In the genomic region with DNA sequence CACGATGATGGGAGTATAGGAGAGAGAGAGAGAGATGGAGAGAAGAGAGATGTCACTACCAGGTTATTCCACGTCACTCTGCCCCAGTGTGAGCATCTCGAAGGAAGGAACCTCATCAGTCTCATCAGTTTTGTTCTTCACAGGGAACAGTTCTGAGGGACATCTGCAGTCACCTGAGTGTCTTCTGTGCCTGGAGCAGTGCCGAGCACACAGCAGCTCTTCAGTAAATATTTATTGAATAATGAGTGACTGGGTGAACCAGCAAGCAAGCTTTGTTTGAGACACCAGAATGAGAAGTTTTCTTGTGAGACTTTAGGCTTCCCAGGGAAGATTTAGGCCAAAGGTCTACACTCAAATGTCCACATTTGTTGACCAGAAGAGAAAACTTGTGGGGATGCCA, we compare ENCODE assay signal across 30 cellular contexts.
"Had no signal": no experiment of that assay in that cellular context is flagged by ENCODE, and none has a peak within 500 bp of the region (broad histone marks: within the 10 kb centered on the region; RNA-seq: fewer than 3 reads in every experiment).

No MANE protein-coding gene starts in this region.

- H3K4me1 ChIP-seq: ascending aorta, breast epithelium, colonic mucosa, gastroesophageal sphincter had no signal

- H3K27ac ChIP-seq: ascending aorta, cardiac muscle cell, colonic mucosa, epithelial cell of prostate, esophagus squamous epithelium, gastroesophageal sphincter had no signal

- H3K36me3 ChIP-seq: ascending aorta, breast epithelium, cardiac muscle cell, colonic mucosa, esophagus squamous epithelium, gastroesophageal sphincter had no signal

- H3K36me3 Mint-ChIP-seq: activated naive CD8-positive, alpha-beta T cell treated with anti-CD3 and anti-CD28 coated beads, Interleukin-2, amount 10 ng/mL, durations not matched to agents 7 days and 5 days had no signal

- H3K9me3 ChIP-seq: ascending aorta, breast epithelium, colonic mucosa had no signal

- H3K27ac Mint-ChIP-seq: activated CD4-positive, alpha-beta memory T cell treated with anti-CD3 and anti-CD28 coated beads, Interleukin-2, amount 10 ng/mL, durations not matched to agents 7 days and 5 days; activated CD4-positive, alpha-beta T cell treated with anti-CD3 and anti-CD28 coated beads, Interleukin-2, amount 10 ng/mL, durations not matched to agents 7 days and 5 days; activated naive CD4-positive, alpha-beta T cell treated with anti-CD3 and anti-CD28 coated beads, Interleukin-2, amount 10 ng/mL, durations not matched to agents 7 days and 5 days; activated naive CD4-positive, alpha-beta T cell treated with anti-CD3 and anti-CD28 coated beads, Interleukin-2, amount 50 U/mL, for 72 hours; activated naive CD8-positive, alpha-beta T cell treated with anti-CD3 and anti-CD28 coated beads, Interleukin-2, amount 10 ng/mL, durations not matched to agents 7 days and 5 days; activated T-cell treated with anti-CD3 and anti-CD28 coated beads, Interleukin-2, amount 50 U/mL, for 24 hours; activated T-cell treated with anti-CD3 and anti-CD28 coated beads, Interleukin-2, amount 50 U/mL, for 72 hours; brain; T-helper 17 cell; T-helper 2 cell treated with Interferon-gamma antibody and Interleukin-4, amounts not matched to agents 5 μg/mL and 100 μg/mL, for 36 hours; WTC11 had no signal

- ATAC-seq: activated naive CD4-positive, alpha-beta T cell treated with anti-CD3 and anti-CD28 coated beads, Interleukin-2, amount 50 U/mL, for 72 hours; activated T-cell treated with anti-CD3 and anti-CD28 coated beads, Interleukin-2, amount 50 U/mL, for 72 hours; gastroesophageal sphincter; T-helper 17 cell; WTC11 had no signal

- H3K27me3 ChIP-seq: ascending aorta, breast epithelium, cardiac muscle cell had no signal

- H3K4me3 ChIP-seq: ascending aorta, breast epithelium, cardiac muscle cell, colonic mucosa, esophagus squamous epithelium, gastroesophageal sphincter had no signal

- H3K9me3 Mint-ChIP-seq: activated CD4-positive, alpha-beta memory T cell treated with anti-CD3 and anti-CD28 coated beads, Interleukin-2, amount 10 ng/mL, durations not matched to agents 7 days and 5 days; activated T-cell treated with anti-CD3 and anti-CD28 coated beads, Interleukin-2, amount 50 U/mL, for 72 hours had no signal

- H3K4me3 Mint-ChIP-seq: activated CD4-positive, alpha-beta memory T cell treated with anti-CD3 and anti-CD28 coated beads, Interleukin-2, amount 10 ng/mL, durations not matched to agents 7 days and 5 days; activated CD4-positive, alpha-beta T cell treated with anti-CD3 and anti-CD28 coated beads, Interleukin-2, amount 10 ng/mL, durations not matched to agents 7 days and 5 days; activated naive CD4-positive, alpha-beta T cell treated with anti-CD3 and anti-CD28 coated beads, Interleukin-2, amount 10 ng/mL, durations not matched to agents 7 days and 5 days; activated naive CD8-positive, alpha-beta T cell treated with anti-CD3 and anti-CD28 coated beads, Interleukin-2, amount 10 ng/mL, durations not matched to agents 7 days and 5 days; activated T-cell treated with anti-CD3 and anti-CD28 coated beads, Interleukin-2, amount 50 U/mL, for 24 hours; activated T-cell treated with anti-CD3 and anti-CD28 coated beads, Interleukin-2, amount 50 U/mL, for 72 hours; brain; T-helper 17 cell; T-helper 2 cell treated with Interferon-gamma antibody and Interleukin-4, amounts not matched to agents 5 μg/mL and 100 μg/mL, for 36 hours; WTC11 had no signal

- H3K4me1 Mint-ChIP-seq: activated naive CD4-positive, alpha-beta T cell treated with anti-CD3 and anti-CD28 coated beads, Interleukin-2, amount 10 ng/mL, durations not matched to agents 7 days and 5 days had no signal

- DNase-seq: activated CD4-positive, alpha-beta memory T cell treated with anti-CD3 and anti-CD28 coated beads, Interleukin-2, amount 10 ng/mL, durations not matched to agents 7 days and 5 days; activated CD4-positive, alpha-beta T cell treated with anti-CD3 and anti-CD28 coated beads for 1 hour; activated CD4-positive, alpha-beta T cell treated with anti-CD3 and anti-CD28 coated beads for 4 hours; activated CD4-positive, alpha-beta T cell treated with anti-CD3 and anti-CD28 coated beads, Interleukin-2, amount 10 ng/mL, durations not matched to agents 7 days and 5 days; activated CD4-positive, alpha-beta T cell treated with anti-CD3 and anti-CD28 coated beads, Interleukin-2, amount 50 U/mL, for 4 hours; activated CD8-positive, alpha-beta memory T cell treated with anti-CD3 and anti-CD28 coated beads, Interleukin-2, amount 50 U/mL, for 48 hours; activated gamma-delta T cell; activated naive CD4-positive, alpha-beta T cell; activated naive CD4-positive, alpha-beta T cell treated with anti-CD3 and anti-CD28 coated beads, Interleukin-2, amount 10 ng/mL, durations not matched to agents 7 days and 5 days; activated naive CD8-positive, alpha-beta T cell treated with anti-CD3 and anti-CD28 coated beads, Interleukin-2, amount 10 ng/mL, durations not matched to agents 7 days and 5 days; activated T-cell treated with anti-CD3 and anti-CD28 coated beads for 4 hours; activated T-cell treated with anti-CD3 and anti-CD28 coated beads, Interleukin-2, amount 50 U/mL, for 24 hours; activated T-cell treated with anti-CD3 and anti-CD28 coated beads, Interleukin-2, amount 50 U/mL, for 72 hours; central memory CD4-positive, alpha-beta T cell; cerebellar nuclear complex; colonic mucosa; esophagus squamous epithelium; foreskin melanocyte; T-helper 1 cell; T-helper 17 cell; T1000 had no signal
